Comparison of ENCODE assay signal across 12 cellular contexts in the genomic region with DNA sequence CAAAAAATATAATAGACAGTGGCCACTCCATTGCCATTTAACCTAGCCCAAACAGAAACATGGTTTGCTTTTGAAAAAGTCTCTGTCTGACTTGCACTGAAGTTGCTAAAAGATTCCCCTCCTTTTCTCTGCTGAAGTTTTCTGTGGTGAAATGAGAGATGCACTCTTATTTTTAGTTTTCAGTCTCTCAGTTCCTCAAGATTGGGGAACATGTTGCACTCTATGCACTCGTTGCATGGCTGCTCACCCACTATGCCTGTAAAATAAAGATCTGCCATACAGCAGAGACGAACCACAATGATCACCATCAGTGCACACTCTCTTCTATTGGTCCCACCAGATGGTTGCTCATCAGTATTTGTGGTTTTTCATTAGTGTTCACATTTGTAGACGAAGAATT.
A peak's percentile ranks its signal among the peaks of the same experiment; 100 is the strongest.
DNase-seq lines count a peak whose midpoint lies in the region; ATAC-seq, FAIRE-seq and TF ChIP-seq lines count a peak whose summit lies in the region.
"Had no signal": no experiment of that assay in that cellular context is flagged by ENCODE, and none has a peak within 500 bp of the region (broad histone marks: within the 10 kb centered on the region; RNA-seq: fewer than 3 reads in every experiment).

No MANE protein-coding gene starts in this region.

- no peak for TF ChIP-seq POLR2A in erythroblast (IDR thresholded peaks at IDR 0.05; ENCODE audit: low read length)

- H4K20me1 ChIP-seq in DOHH2 (ENCODE audit: control insufficient read depth, insufficient read depth, low read depth, low read length), result no peaks in the 10 kb centered on the region

- no peaks in the 10 kb centered on the region for H3K9me3 ChIP-seq in DOHH2 (ENCODE audit: control insufficient read depth, insufficient read depth, low read length)

- peak overlapping the region; percentile 25; the same call in 1 of the 2 replicates for H3K4me3 ChIP-seq in DOHH2 (ENCODE audit: low read length)
- H3K4me3 ChIP-seq: smooth muscle cell had no signal

- H3K36me3 ChIP-seq in DOHH2 (ENCODE audit: control insufficient read depth, low read length), result no peaks in the 10 kb centered on the region

- ATAC-seq in HG02642 (IDR thresholded peaks at IDR 0.05; ENCODE audit: poor library complexity, unreplicated experiment), result peak; percentile 98
- ATAC-seq in HG03442 (IDR thresholded peaks at IDR 0.05; ENCODE audit: unreplicated experiment), result peak; percentile 98

- peak overlapping the region; percentile 40 for H3K4me2 ChIP-seq in DOHH2 (ENCODE audit: low read length)
- H3K4me2 ChIP-seq: smooth muscle cell had no signal

- H3K27ac ChIP-seq in DOHH2 (ENCODE audit: low read depth, low read length), result no peak overlapping the region

- peak; percentile 98 for FAIRE-seq in GM19239 (lab: Jason Lieb, UNC)
- FAIRE-seq: G401.6 had no signal

- H3K79me2 ChIP-seq in DOHH2 (ENCODE audit: control insufficient read depth, low read length), result no peaks in the 10 kb centered on the region

- H3F3A ChIP-seq in DOHH2 (ENCODE audit: control insufficient read depth, insufficient read depth), result no peaks in the 10 kb centered on the region

- TF ChIP-seq CTCF in DOHH2 (IDR thresholded peaks at IDR 0.05; ENCODE audit: low read depth, low read length, poor library complexity, severe bottlenecking), result no peak

- peak; percentile 18 for DNase-seq in GM19239 (ENCODE audit: insufficient read length, low spot score)
- no peak for DNase-seq in retina
- no peak for DNase-seq in NCI-H524 treated with DMSO at 0.1 percent for 48 hours (lab: John Stamatoyannopoulos, UW)
- no peak for DNase-seq in erythroblast (lab: John Stamatoyannopoulos, UW)
- no peak for DNase-seq in SKM-1 treated with dmso at 0.1 percent for 144 hours (lab: John Stamatoyannopoulos, UW; ENCODE audit: unreplicated experiment)
- DNase-seq: activated CD4-positive, alpha-beta T cell treated with anti-CD3 and anti-CD28 coated beads, Interleukin-2, amount 10 ng/mL, durations not matched to agents 24 days and 14 days; Right ventricle myocardium superior had no signal

- H3K27me3 ChIP-seq in DOHH2 (ENCODE audit: control insufficient read depth, low read length), result no peaks in the 10 kb centered on the region

- peaks cover 9% of the 10 kb centered on the region for H3K4me1 ChIP-seq in DOHH2 (ENCODE audit: control insufficient read depth, low read length)

- H3K9me2 ChIP-seq in DOHH2 (replicated peaks; ENCODE audit: control insufficient read depth, low read length), result no peaks in the 10 kb centered on the region
